Comparison of ENCODE assay signal across 17 cellular contexts in genomic region chr2:207224814-207225482, GRCh38. TPM values are rescaled to one million over a fixed set of nuclear protein-coding genes. Genes with fewer than 3 reads are reported as not detected.
A peak's percentile ranks its signal among the peaks of the same experiment; 100 is the strongest.
DNase-seq lines count a peak whose midpoint lies in the region; ATAC-seq lines count a peak whose summit lies in the region.
"Had no signal": no experiment of that assay in that cellular context is flagged by ENCODE, and none has a peak within 500 bp of the region (broad histone marks: within the 10 kb centered on the region; RNA-seq: fewer than 3 reads in every experiment).

No MANE protein-coding gene starts in this region.

- H3K4me2 ChIP-seq in mesenchymal stem cell (ENCODE audit: low read length, poor library complexity, severe bottlenecking) = no peak overlapping the region

- H2BK12ac ChIP-seq in mesenchymal stem cell (ENCODE audit: low read length in 2 of 2) = no peak overlapping the region

- no peaks in the 10 kb centered on the region for H3K27me3 ChIP-seq in mesenchymal stem cell (ENCODE audit: control insufficient read depth in 1 of 2, insufficient read depth in 1 of 2, low read length in 2 of 2)
- H3K27me3 ChIP-seq: adrenal gland, gastrocnemius medialis, pancreas had no signal

- peaks cover 54% of the 10 kb centered on the region for H3K4me1 Mint-ChIP-seq in activated CD4-positive, alpha-beta T cell treated with anti-CD3 and anti-CD28 coated beads for 36 hours
- peaks cover 39% of the 10 kb centered on the region for H3K4me1 Mint-ChIP-seq in activated T-cell treated with anti-CD3 and anti-CD28 coated beads, Interleukin-2, amount 50 U/mL, for 4 hours (ENCODE audit: low read depth)

- no peak overlapping the region for H3K4ac ChIP-seq in mesenchymal stem cell (ENCODE audit: low read depth in 1 of 2, low read length in 2 of 2)

- peak overlapping the region in 1 of 2 experiments; percentile 46 for H3K18ac ChIP-seq in mesenchymal stem cell (ENCODE audit: low read depth in 1 of 2, low read length in 2 of 2)

- POLR2A ChIA-PET in activated CD4-positive, alpha-beta T cell treated with anti-CD3 and anti-CD28 coated beads for 36 hours (lab: Charles Lee) = interaction anchor here (0.6 to 1.6 kb wide), 6 partner anchors 16 to 106 kb away, joined by 3 to 4 read pairs (median 3); partner anchors contain the start of gene KLF7

- DNase-seq in activated CD4-positive, alpha-beta T cell treated with anti-CD3 and anti-CD28 coated beads for 36 hours = peak; percentile 82
- DNase-seq in activated CD4-positive, alpha-beta T cell treated with anti-CD3 and anti-CD28 coated beads for 1 hour = no peak
- DNase-seq in activated T-cell treated with anti-CD3 and anti-CD28 coated beads, Interleukin-2, amount 50 U/mL, for 4 hours = no peak
- no peak for DNase-seq in mesenchymal stem cell
- peak; percentile 48 to 64 for DNase-seq in stimulated activated CD4-positive, alpha-beta T cell treated with anti-CD3 and anti-CD28 coated beads, Interleukin-4, amount 100 ng/mL, for 48 hours (ENCODE audit: low read depth in 2 of 2)
- no peak for DNase-seq in GOT3 (lab: John Stamatoyannopoulos, UW)
- DNase-seq: 8988T; activated CD4-positive, CD25-positive, alpha-beta regulatory T cell treated with anti-CD3 and anti-CD28 coated beads, Interleukin-2, amount 50 U/mL, for 72 hours; adrenal gland; gastrocnemius medialis; immature natural killer cell; NCI-H2029 treated with DMSO at 0.1 percent for 48 hours; pancreas had no signal

- no peak overlapping the region for H2BK15ac ChIP-seq in mesenchymal stem cell (ENCODE audit: low read depth, poor library complexity, severe bottlenecking)

- H3K27me3 Mint-ChIP-seq in activated CD4-positive, alpha-beta T cell treated with anti-CD3 and anti-CD28 coated beads for 36 hours = peaks cover 5% of the 10 kb centered on the region
- peaks cover 4% of the 10 kb centered on the region for H3K27me3 Mint-ChIP-seq in activated T-cell treated with anti-CD3 and anti-CD28 coated beads, Interleukin-2, amount 50 U/mL, for 4 hours (ENCODE audit: low read depth)

- H3K36me3 ChIP-seq in mesenchymal stem cell (ENCODE audit: control insufficient read depth in 1 of 2, insufficient read depth in 2 of 2, low read depth in 1 of 2, low read length in 2 of 2) = no peaks in the 10 kb centered on the region
- H3K36me3 ChIP-seq: adrenal gland, gastrocnemius medialis, pancreas had no signal

- peak overlapping the region; percentile 98 for H3K27ac Mint-ChIP-seq in activated CD4-positive, alpha-beta T cell treated with anti-CD3 and anti-CD28 coated beads for 36 hours

- no peaks in the 10 kb centered on the region for H3K36me3 Mint-ChIP-seq in activated CD4-positive, alpha-beta T cell treated with anti-CD3 and anti-CD28 coated beads for 36 hours (ENCODE audit: low read depth)
- H3K36me3 Mint-ChIP-seq in activated T-cell treated with anti-CD3 and anti-CD28 coated beads, Interleukin-2, amount 50 U/mL, for 4 hours (ENCODE audit: insufficient read depth) = no peaks in the 10 kb centered on the region
- H3K36me3 Mint-ChIP-seq: CD14-positive monocyte, immature natural killer cell had no signal

- peaks cover 11% of the 10 kb centered on the region for H3K4me1 ChIP-seq in mesenchymal stem cell (ENCODE audit: control insufficient read depth, insufficient read depth, low read depth, low read length)
- H3K4me1 ChIP-seq: pancreas had no signal

- no peak overlapping the region for H3K14ac ChIP-seq in mesenchymal stem cell (ENCODE audit: low read length in 2 of 2)

- intact Hi-C loops in activated CD4-positive, alpha-beta T cell treated with anti-CD3 and anti-CD28 coated beads for 36 hours (cut with DNase I, micrococcal nuclease) = loop anchor here (2.0 to 5.0 kb wide), 10 partner anchors 14 to 247 kb away; no protein-coding TSS in a partner anchor

- CTCF ChIA-PET in activated CD4-positive, alpha-beta T cell treated with anti-CD3 and anti-CD28 coated beads for 36 hours (lab: Charles Lee) = interaction anchor here (0.6 to 1.0 kb wide), 4 partner anchors 22 to 106 kb away, joined by 3 read pairs; no protein-coding TSS in a partner anchor

- no peak overlapping the region for H3K4me3 ChIP-seq in mesenchymal stem cell (ENCODE audit: insufficient read depth in 1 of 2, low read depth in 1 of 2, low read length in 2 of 2)
- H3K4me3 ChIP-seq: adrenal gland, gastrocnemius medialis, pancreas had no signal

- no peak overlapping the region for H3K23ac ChIP-seq in mesenchymal stem cell (ENCODE audit: low read length in 2 of 2)

- H3K79me1 ChIP-seq in mesenchymal stem cell (replicated peaks; ENCODE audit: low read length, poor library complexity, severe bottlenecking) = no peaks in the 10 kb centered on the region

- no peak overlapping the region for H4K8ac ChIP-seq in mesenchymal stem cell (ENCODE audit: low read length)

- peak overlapping the region; percentile 26 for H2AK5ac ChIP-seq in mesenchymal stem cell (ENCODE audit: low read length, severe bottlenecking)

- ATAC-seq in activated CD4-positive, alpha-beta T cell treated with anti-CD3 and anti-CD28 coated beads for 36 hours = peak; percentile 75
- ATAC-seq in activated T-cell treated with anti-CD3 and anti-CD28 coated beads, Interleukin-2, amount 50 U/mL, for 4 hours = peak; percentile 66 to 68
- no peak for ATAC-seq in HG03175 (IDR thresholded peaks at IDR 0.05; ENCODE audit: unreplicated experiment)
- no peak for ATAC-seq in GM21619 (IDR thresholded peaks at IDR 0.05; ENCODE audit: unreplicated experiment)
- ATAC-seq: gastrocnemius medialis, pancreas had no signal

- no peak overlapping the region for H3K9ac ChIP-seq in mesenchymal stem cell (ENCODE audit: low read length)

- no peak overlapping the region for H2AFZ ChIP-seq in mesenchymal stem cell (ENCODE audit: low read depth, low read length)

- 89% methylated on average over 7 of the region's 8 CpGs for WGBS in mesenchymal stem cell

- H4K91ac ChIP-seq in mesenchymal stem cell (ENCODE audit: low read length) = no peak overlapping the region

- peak overlapping the region; percentile 19 for H3K4me3 Mint-ChIP-seq in activated CD4-positive, alpha-beta T cell treated with anti-CD3 and anti-CD28 coated beads for 36 hours
- peak overlapping the region; percentile 51 for H3K4me3 Mint-ChIP-seq in activated T-cell treated with anti-CD3 and anti-CD28 coated beads, Interleukin-2, amount 50 U/mL, for 4 hours
- H3K4me3 Mint-ChIP-seq: CD14-positive monocyte, immature natural killer cell had no signal

- no peak overlapping the region for H3K27ac ChIP-seq in mesenchymal stem cell (ENCODE audit: low read length, poor library complexity, severe bottlenecking)
- H3K27ac ChIP-seq: pancreas, RWPE1 had no signal

- H3K9me3 ChIP-seq in mesenchymal stem cell (ENCODE audit: control insufficient read depth, low read length) = no peaks in the 10 kb centered on the region
- H3K9me3 ChIP-seq: adrenal gland, gastrocnemius medialis, pancreas had no signal

- H3K9me3 Mint-ChIP-seq in activated CD4-positive, alpha-beta T cell treated with anti-CD3 and anti-CD28 coated beads for 36 hours (ENCODE audit: low read depth) = no peaks in the 10 kb centered on the region
- H3K9me3 Mint-ChIP-seq in activated T-cell treated with anti-CD3 and anti-CD28 coated beads, Interleukin-2, amount 50 U/mL, for 4 hours = no peaks in the 10 kb centered on the region
- H3K9me3 Mint-ChIP-seq: immature natural killer cell had no signal

- no peak overlapping the region for H2BK120ac ChIP-seq in mesenchymal stem cell (ENCODE audit: low read depth, low read length)

- H2BK5ac ChIP-seq in mesenchymal stem cell (ENCODE audit: low read depth, low read length, poor library complexity, severe bottlenecking) = no peak overlapping the region

RNA-seq across cellular contexts. Expression of gene KLF7, which starts 59.2 kb away (rescaled TPM):
- total RNA-seq in activated CD4-positive, alpha-beta T cell treated with anti-CD3 and anti-CD28 coated beads for 36 hours = 10 to 100 TPM; 21.9 to 32.7 TPM
- 10 to 100 TPM in 2 of 3 donors, 1 to 10 TPM in 1; 5.9 to 14.3 (median 13.4) TPM for total RNA-seq in activated T-cell treated with anti-CD3 and anti-CD28 coated beads, Interleukin-2, amount 50 U/mL, for 4 hours
- polyA plus RNA-seq in mesenchymal stem cell (2013, experiment 1 of 2) = 31.0 TPM
- 28.9 TPM for polyA plus RNA-seq in mesenchymal stem cell (2013, experiment 2 of 2)

Comparison
In these comparisons a context has a peak if more than half of its experiments do, and no peak if none do; other contexts are left out.
1. DNase-seq: peak in activated CD4-positive, alpha-beta T cell treated with anti-CD3 and anti-CD28 coated beads for 36 hours (single experiment) and stimulated activated CD4-positive, alpha-beta T cell treated with anti-CD3 and anti-CD28 coated beads, Interleukin-4, amount 100 ng/mL, for 48 hours (2 of 2); none in activated CD4-positive, alpha-beta T cell treated with anti-CD3 and anti-CD28 coated beads for 1 hour (single experiment), activated T-cell treated with anti-CD3 and anti-CD28 coated beads, Interleukin-2, amount 50 U/mL, for 4 hours (single experiment), mesenchymal stem cell (single experiment) and GOT3 (single experiment).
2. ATAC-seq: peak in activated CD4-positive, alpha-beta T cell treated with anti-CD3 and anti-CD28 coated beads for 36 hours (single experiment) and activated T-cell treated with anti-CD3 and anti-CD28 coated beads, Interleukin-2, amount 50 U/mL, for 4 hours (2 of 2); none in HG03175 (single experiment) and GM21619 (single experiment).